Comparison of ENCODE assay signal across 17 cellular contexts in genomic region chr19:40582467-40582866, GRCh38. TPM values are rescaled to one million over a fixed set of nuclear protein-coding genes. Genes with fewer than 3 reads are reported as not detected.
DNase-seq lines count a peak whose midpoint lies in the region; ATAC-seq, FAIRE-seq and TF ChIP-seq lines count a peak whose summit lies in the region.
"Had no signal": no experiment of that assay in that cellular context is flagged by ENCODE, and none has a peak within 500 bp of the region (broad histone marks: within the 10 kb centered on the region; RNA-seq: fewer than 3 reads in every experiment).

No MANE protein-coding gene starts in this region.

- H3K27ac Mint-ChIP-seq in IgD-negative memory B cell (peak overlapping the region in 2 of 3 donors; percentile 54 to 71), nephron progenitor cell (peak overlapping the region; percentile 13)

- H3K4me3 Mint-ChIP-seq in IgD-negative memory B cell (peak overlapping the region in 1 of 4 donors; percentile 50), nephron progenitor cell (no peak overlapping the region)

- H3K4me1 ChIP-seq in A549, result peaks cover 45% of the 10 kb centered on the region
- peaks cover 85% of the 10 kb centered on the region for H3K4me1 ChIP-seq in BLaER1
- H3K4me1 ChIP-seq: BE2C had no signal

- H3K9me3 ChIP-seq in A549 (no peaks in the 10 kb centered on the region), BLaER1 (no peaks in the 10 kb centered on the region)
- H3K9me3 ChIP-seq: BE2C had no signal

- no peak for TF ChIP-seq EP300 in A549 (IDR thresholded peaks at IDR 0.05)

- H3K9me3 Mint-ChIP-seq in IgD-negative memory B cell, result no peaks in the 10 kb centered on the region
- H3K9me3 Mint-ChIP-seq in nephron progenitor cell, result no peaks in the 10 kb centered on the region

- TF ChIP-seq CTCF in A549 (IDR thresholded peaks at IDR 0.05) (no peak), nephron progenitor cell (IDR thresholded peaks at IDR 0.05) (no peak)

- H3K27ac ChIP-seq in A549, result peak overlapping the region in 1 of 2 experiments; percentile 7; a peak in 1 of 6 replicates
- peak overlapping the region; percentile 67 for H3K27ac ChIP-seq in BLaER1
- H3K27ac ChIP-seq: HL-60 had no signal

- 79% methylated on average over 2 of the region's 2 CpGs for WGBS in A549 (ENCODE audit: missing lambda C conversion rate)

- H3K4me2 ChIP-seq in A549 (no peak overlapping the region), BLaER1 (peak overlapping the region; percentile 85)

- peaks cover 71% of the 10 kb centered on the region for H3K36me3 ChIP-seq in BLaER1
- H3K36me3 ChIP-seq: BE2C had no signal

- H3K4me1 Mint-ChIP-seq in IgD-negative memory B cell (peaks cover 9 to 32% (median 26%) of the 10 kb centered on the region in 3 donors), nephron progenitor cell (peaks cover 36% of the 10 kb centered on the region)

- H3K4me3 ChIP-seq in A549 (no peak overlapping the region), BLaER1 (peak overlapping the region; percentile 48; the same call in 1 of the 2 replicates)

- no peak for FAIRE-seq in A549 (lab: Jason Lieb, UNC)
- FAIRE-seq: HTR-8/SVneo had no signal

- CTCF ChIA-PET in A549 (lab: Yijun Ruan, JAX), result interaction anchor here (20.1 to 35.2 kb wide), 2 partner anchors 17 to 35 kb away, joined by 385 to 2247 read pairs; partner anchors contain the start of gene LTBP4

- H3K27me3 ChIP-seq in BLaER1, result no peaks in the 10 kb centered on the region
- H3K27me3 ChIP-seq: BE2C had no signal

- H3K9ac ChIP-seq in BLaER1, result peak overlapping the region; percentile 65

- POLR2A ChIA-PET in A549 (lab: Yijun Ruan, JAX), result interaction anchor here (0.6 kb wide), 1 partner anchor 12 kb away, joined by 3 read pairs; no protein-coding TSS in a partner anchor

- no peaks in the 10 kb centered on the region for H3K27me3 Mint-ChIP-seq in IgD-negative memory B cell
- H3K27me3 Mint-ChIP-seq in nephron progenitor cell (ENCODE audit: low read depth, poor library complexity), result peaks cover 3% of the 10 kb centered on the region

- H4K20me1 ChIP-seq in BLaER1, result 0 out of 2 replicates have a peak, but pooled peaks cover 16% of the 10 kb centered on the region

- no peak for ATAC-seq in A549

- no peak for TF ChIP-seq POLR2A in A549 (IDR thresholded peaks at IDR 0.05; ENCODE audit: low read length)

- DNase-seq in A549 (ENCODE audit: low read depth in 1 of 2, low spot score in 1 of 2) (no peak), nephron progenitor cell (no peak), NCI-H187 (lab: John Stamatoyannopoulos, UW) (no peak), KG1 (lab: John Stamatoyannopoulos, UW) (no peak)
- DNase-seq in effector CD8-positive, alpha-beta T cell (lab: John Stamatoyannopoulos, UW), result no peak
- DNase-seq: BE2C, DMS153, MV-4-11, NCI-H1417, NCI-H1930, NCI-H69, OCI-M1, SIG-M5 had no signal

- H3K36me3 Mint-ChIP-seq in IgD-negative memory B cell, result peaks cover 7% of the 10 kb centered on the region
- peaks cover 44% of the 10 kb centered on the region for H3K36me3 Mint-ChIP-seq in nephron progenitor cell (ENCODE audit: low read depth)

- TF ChIP-seq RAD21 in A549 (conservative IDR thresholded peaks at IDR 0.05 in 1 of 2, IDR thresholded peaks at IDR 0.05 in 1 of 2), result no peak

TF ChIP-seq in A549, 52 proteins besides CTCF, POLR2A, EP300 and RAD21:
- TF ChIP-seq ZC3H11A (IDR thresholded peaks at IDR 0.05) (no peak), ZFP36 (IDR thresholded peaks at IDR 0.05; ENCODE audit: borderline replicate concordance, partially characterized antibody) (peak; percentile 86)

RNA-seq across cellular contexts. Expression of gene SHKBP1, which starts 5.8 kb away (rescaled TPM):
- polyA plus RNA-seq in A549 (2011; rRNA removed) (75.2 and 79.7 TPM in 2 replicates), A549 (2017; fragmentation: RNase III; extraction: RNeasy Plus Mini Kit Qiagen cat#74134 plus additional on column Dnase treatment) (94.9 to 128 TPM (median 123 TPM) in 3 replicates), IgD-negative memory B cell (210 TPM)
- 163 and 237 TPM in 2 replicates for polyA plus RNA-seq in A549 (2012; cell fraction: cytosol; rRNA removed)
- 317 and 432 TPM in 2 replicates for polyA plus RNA-seq in A549 (2012; cell fraction: nucleus; rRNA removed)
- polyA minus RNA-seq in A549 (2011; rRNA and poly(A)+ RNA removed), result 133 and 167 TPM in 2 replicates

RNA-seq across cellular contexts. Expression of gene LTBP4, which starts 18.7 kb away (rescaled TPM):
- polyA plus RNA-seq in A549 (2011; rRNA removed) (23.1 and 32.0 TPM in 2 replicates), A549 (2017; fragmentation: RNase III; extraction: RNeasy Plus Mini Kit Qiagen cat#74134 plus additional on column Dnase treatment) (37.7 to 51.1 TPM (median 43.2 TPM) in 3 replicates), IgD-negative memory B cell (22.1 TPM)
- 65.2 and 69.3 TPM in 2 replicates for polyA plus RNA-seq in A549 (2012; cell fraction: cytosol; rRNA removed)
- polyA plus RNA-seq in A549 (2012; cell fraction: nucleus; rRNA removed), result 475 and 611 TPM in 2 replicates
- polyA minus RNA-seq in A549 (2011; rRNA and poly(A)+ RNA removed), result 16.3 and 26.9 TPM in 2 replicates
